In the genomic region with DNA sequence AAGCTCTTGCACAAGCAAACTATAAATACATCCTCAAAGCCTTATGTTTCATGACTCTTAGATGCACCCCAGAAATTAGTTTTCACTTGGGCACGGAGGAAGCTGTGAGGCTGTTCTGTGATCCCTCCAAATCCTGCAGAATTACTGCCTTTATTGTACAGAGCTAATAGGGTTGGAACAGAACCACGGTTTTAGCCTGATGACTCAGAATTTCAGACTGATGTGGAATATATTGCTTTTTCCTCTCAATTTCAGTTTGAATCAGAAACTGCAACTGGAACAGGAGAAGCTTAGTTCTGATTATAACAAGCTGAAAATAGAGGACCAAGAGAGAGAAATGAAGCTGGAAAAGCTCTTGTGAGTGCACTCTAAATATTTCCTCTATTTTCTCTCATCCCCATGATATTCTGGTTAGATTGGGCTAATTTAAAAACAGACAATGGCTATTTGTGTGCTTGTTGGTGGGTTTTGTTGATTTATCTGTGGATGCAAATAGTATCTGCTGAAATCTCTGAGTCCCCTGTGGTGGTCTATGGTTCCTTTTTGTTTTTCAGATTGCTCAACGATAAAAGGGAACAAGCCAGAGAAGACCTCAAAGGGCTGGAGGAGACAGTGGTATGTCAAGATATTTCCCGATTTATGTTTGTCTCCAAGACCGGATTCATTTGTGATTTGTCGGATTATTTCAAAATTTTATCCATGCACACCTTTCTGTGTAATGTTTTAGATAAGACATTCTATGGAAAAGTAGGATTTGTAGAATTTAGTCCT, we compare ENCODE assay signal across 21 cellular contexts. TPM values are rescaled to one million over a fixed set of nuclear protein-coding genes. Genes with fewer than 3 reads are reported as not detected.
DNase-seq lines count a peak whose midpoint lies in the region; ATAC-seq, FAIRE-seq and TF ChIP-seq lines count a peak whose summit lies in the region.
"Had no signal": no experiment of that assay in that cellular context is flagged by ENCODE, and none has a peak within 500 bp of the region (broad histone marks: within the 10 kb centered on the region; RNA-seq: fewer than 3 reads in every experiment).

No MANE protein-coding gene starts in this region.

- no peaks in the 10 kb centered on the region for H3K9me2 ChIP-seq in GM23248 (ENCODE audit: insufficient read depth)

- H3K27me3 ChIP-seq in GM23248 (replicated peaks; ENCODE audit: insufficient read depth) (no peaks in the 10 kb centered on the region; the same call in 1 of the 2 replicates), upper lobe of right lung (no peaks in the 10 kb centered on the region)

- in situ Hi-C loops in GM23248 (cut with MboI) = no loop called here

- peaks cover 4% of the 10 kb centered on the region; the same call in 1 of the 2 replicates for H3F3A ChIP-seq in GM23248 (ENCODE audit: insufficient read depth)

- no peak overlapping the region for H3K4me3 ChIP-seq in GM23248
- H3K4me3 ChIP-seq in upper lobe of right lung = no peak overlapping the region
- H3K4me3 ChIP-seq: gastrocnemius medialis, MG63 had no signal

- TF ChIP-seq CTCF in upper lobe of right lung (IDR thresholded peaks at IDR 0.05) = no peak

- intact Hi-C loops in upper lobe of right lung (cut with DNase I) = no loop called here

- H3K36me3 ChIP-seq in GM23248 (ENCODE audit: low read depth) = no peaks in the 10 kb centered on the region
- no peaks in the 10 kb centered on the region for H3K36me3 ChIP-seq in upper lobe of right lung
- H3K36me3 ChIP-seq: gastrocnemius medialis, MG63, neutrophil had no signal

- peak overlapping the region; percentile 9 for H3K4me2 ChIP-seq in GM23248 (ENCODE audit: unreplicated experiment)

- no peak overlapping the region for H3K27ac ChIP-seq in GM23248
- peak overlapping the region; percentile 66 for H3K27ac ChIP-seq in angular gyrus (ENCODE audit: low read depth, low read length)
- H3K27ac ChIP-seq in upper lobe of right lung = no peak overlapping the region
- H3K27ac ChIP-seq: gastrocnemius medialis, neutrophil had no signal

- no peak overlapping the region for H3K9ac ChIP-seq in GM23248

- peaks cover 17% of the 10 kb centered on the region; the same call in 1 of the 2 replicates for H3K4me1 ChIP-seq in GM23248 (ENCODE audit: insufficient read depth)
- H3K4me1 ChIP-seq in upper lobe of right lung = no peaks in the 10 kb centered on the region
- H3K4me1 ChIP-seq: gastrocnemius medialis had no signal

- 42 to 43% methylated on average over 6 of the region's 6 CpGs for WGBS in GM23248 (ENCODE audit: low coverage in 1 of 2, low lambda C conversion rate in 2 of 2, missing lambda C conversion rate in 2 of 2), 2 experiments

- no peak for ATAC-seq in HG03135 (IDR thresholded peaks at IDR 0.05; ENCODE audit: unreplicated experiment)
- no peak for ATAC-seq in upper lobe of right lung
- ATAC-seq: effector memory CD8-positive, alpha-beta T cell; gastrocnemius medialis; Right ventricle myocardium inferior; sciatic nerve had no signal

- H2AFZ ChIP-seq in GM23248 = 0 out of 2 replicates have a peak overlapping the region, but pooled peaks have one; percentile 58

- no peaks in the 10 kb centered on the region for H3K79me2 ChIP-seq in GM23248 (ENCODE audit: insufficient read depth)

- FAIRE-seq in A204.1 (lab: Jason Lieb, UNC) = peak; percentile 58
- FAIRE-seq: bronchial epithelial cell, islet of Langerhans had no signal

- no peaks in the 10 kb centered on the region for H4K20me1 ChIP-seq in GM23248 (ENCODE audit: insufficient read depth)

- DNase-seq in GM23248 = peak; percentile 54
- peak; percentile 52 for DNase-seq in iPS-NIHi11 (ENCODE audit: low spot score)
- no peak for DNase-seq in stimulated activated CD4-positive, alpha-beta T cell treated with anti-CD3 and anti-CD28 coated beads, Interleukin-15, amount 100 ng/mL, for 24 hours
- no peak for DNase-seq in LoVo (ENCODE audit: low spot score)
- DNase-seq in upper lobe of right lung = no peak
- DNase-seq: activated effector memory CD4-positive, alpha-beta T cell treated with Interleukin-2 at 50 U/mL for 16 hours; AML-193; effector memory CD8-positive, alpha-beta T cell; gastrocnemius medialis; MG63; NCI-H2081 treated with DMSO at 0.1 percent for 48 hours; stimulated activated CD4-positive, alpha-beta T cell treated with anti-CD3 and anti-CD28 coated beads, Interleukin-4, amount 100 ng/mL, for 24 hours had no signal

- H3K9me3 ChIP-seq in GM23248 (ENCODE audit: low read depth) (no peaks in the 10 kb centered on the region), upper lobe of right lung (no peaks in the 10 kb centered on the region)
- H3K9me3 ChIP-seq: gastrocnemius medialis, MG63, neutrophil had no signal

RNA-seq across cellular contexts. Expression of gene LYPD6B, which starts 38.1 kb away (rescaled TPM):
- total RNA-seq in GM23248 (2014; rRNA removed; shearing (Covaris generic)) = 3.9 and 6.8 TPM in 2 replicates
- 11.4 and 11.5 TPM in 2 replicates for polyA plus RNA-seq in GM23248 (2016; fragmentation: Nextera tagmentation; extraction: Ambion mirVana)
- total RNA-seq in upper lobe of right lung = 0.78 TPM
- total RNA-seq: gastrocnemius medialis, mesenteric fat pad, Right ventricle myocardium inferior, sciatic nerve had no signal

Comparison
In these comparisons a context has a peak if more than half of its experiments do, and no peak if none do; other contexts are left out.
1. DNase-seq: peak in GM23248 (single experiment) and iPS-NIHi11 (single experiment); none in stimulated activated CD4-positive, alpha-beta T cell treated with anti-CD3 and anti-CD28 coated beads, Interleukin-15, amount 100 ng/mL, for 24 hours (single experiment), LoVo (single experiment) and upper lobe of right lung (single experiment).